ENCODE assay signal across 2 cellular contexts in genomic region chr9:129138144-129138462, GRCh38.
TF ChIP-seq lines count a peak whose summit lies in the region.

No MANE protein-coding gene starts in this region.

TF ChIP-seq in SK-N-SH, 30 proteins besides CTCF, POLR2A, EP300 and RAD21:
- TF ChIP-seq GATA2 (CRISPR knock-in tag; IDR thresholded peaks at IDR 0.05) (no peak), RFX5 (IDR thresholded peaks at IDR 0.05; ENCODE audit: low read length) (no peak), MXI1 (IDR thresholded peaks at IDR 0.05; ENCODE audit: low read depth, low read length) (no peak), TEAD4 (IDR thresholded peaks at IDR 0.05; ENCODE audit: borderline replicate concordance, insufficient read depth) (no peak), IRF3 (IDR thresholded peaks at IDR 0.05; ENCODE audit: low read depth, low read length) (no peak), REST (IDR thresholded peaks at IDR 0.05; ENCODE audit: low read depth, low read length) (no peak)

TF ChIP-seq in SK-N-SH treated with all-trans-retinoic acid at 6 μM for 48 hours, 23 proteins besides CTCF, POLR2A, EP300 and RAD21:
- no peak for TF ChIP-seq TOX (CRISPR knock-in tag; IDR thresholded peaks at IDR 0.05; ENCODE audit: borderline replicate concordance)
- no peak for TF ChIP-seq ZFP3 (CRISPR knock-in tag; IDR thresholded peaks at IDR 0.05)
- no peak for TF ChIP-seq BACH2 (CRISPR knock-in tag; IDR thresholded peaks at IDR 0.05; ENCODE audit: borderline replicate concordance)
